ENCODE assay signal across 8 cellular contexts in the genomic region with DNA sequence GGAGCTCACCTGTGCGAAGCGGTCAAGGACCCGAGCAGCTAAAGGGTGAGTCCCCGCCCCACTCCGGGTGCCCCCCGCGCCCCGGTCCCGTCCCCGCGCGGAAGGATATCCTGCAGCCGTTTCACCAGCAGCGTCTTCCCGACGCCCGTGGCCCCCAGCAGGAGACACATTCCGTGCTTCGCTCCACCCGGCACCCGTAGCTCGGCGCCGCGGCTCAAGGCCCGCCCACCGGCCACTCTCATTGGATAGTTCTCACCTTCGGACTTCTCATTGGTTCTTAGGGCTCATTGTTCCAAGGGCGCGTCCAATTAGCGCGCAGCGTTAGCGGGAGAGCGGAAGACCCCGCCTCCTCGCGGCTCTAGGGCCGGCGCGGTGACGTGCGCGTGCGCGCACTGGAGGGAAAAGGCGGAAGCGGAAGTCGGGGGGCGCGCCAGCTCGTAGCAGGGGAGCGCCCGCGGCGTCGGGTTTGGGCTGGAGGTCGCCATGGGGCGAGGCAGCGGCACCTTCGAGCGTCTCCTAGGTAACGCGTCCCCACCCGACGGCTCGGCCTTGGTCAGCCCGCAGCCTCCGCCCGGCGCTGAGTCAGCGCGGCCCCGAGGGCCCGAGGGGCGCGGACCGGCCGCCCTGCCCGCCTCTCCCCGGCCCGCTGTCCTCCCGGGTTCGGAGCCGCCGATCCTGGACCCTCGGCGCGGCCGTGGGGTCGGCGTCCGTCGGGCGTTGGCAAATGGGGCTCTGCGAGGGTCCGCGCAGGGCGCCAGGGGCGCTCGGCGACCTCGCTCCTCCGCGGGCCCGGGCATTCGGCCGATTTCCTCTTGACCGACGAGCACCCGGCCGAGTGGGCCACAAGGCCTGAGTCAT. TPM values are rescaled to one million over a fixed set of nuclear protein-coding genes. Genes with fewer than 3 reads are reported as not detected.
DNase-seq lines count a peak whose midpoint lies in the region; ATAC-seq, FAIRE-seq and TF ChIP-seq lines count a peak whose summit lies in the region.

Gene ARL16, minus strand, starts transcription at position 214 of the 858 bp plus-strand sequence. Its CDS starts 44 bp downstream, at position 170.
A gene with protein sequence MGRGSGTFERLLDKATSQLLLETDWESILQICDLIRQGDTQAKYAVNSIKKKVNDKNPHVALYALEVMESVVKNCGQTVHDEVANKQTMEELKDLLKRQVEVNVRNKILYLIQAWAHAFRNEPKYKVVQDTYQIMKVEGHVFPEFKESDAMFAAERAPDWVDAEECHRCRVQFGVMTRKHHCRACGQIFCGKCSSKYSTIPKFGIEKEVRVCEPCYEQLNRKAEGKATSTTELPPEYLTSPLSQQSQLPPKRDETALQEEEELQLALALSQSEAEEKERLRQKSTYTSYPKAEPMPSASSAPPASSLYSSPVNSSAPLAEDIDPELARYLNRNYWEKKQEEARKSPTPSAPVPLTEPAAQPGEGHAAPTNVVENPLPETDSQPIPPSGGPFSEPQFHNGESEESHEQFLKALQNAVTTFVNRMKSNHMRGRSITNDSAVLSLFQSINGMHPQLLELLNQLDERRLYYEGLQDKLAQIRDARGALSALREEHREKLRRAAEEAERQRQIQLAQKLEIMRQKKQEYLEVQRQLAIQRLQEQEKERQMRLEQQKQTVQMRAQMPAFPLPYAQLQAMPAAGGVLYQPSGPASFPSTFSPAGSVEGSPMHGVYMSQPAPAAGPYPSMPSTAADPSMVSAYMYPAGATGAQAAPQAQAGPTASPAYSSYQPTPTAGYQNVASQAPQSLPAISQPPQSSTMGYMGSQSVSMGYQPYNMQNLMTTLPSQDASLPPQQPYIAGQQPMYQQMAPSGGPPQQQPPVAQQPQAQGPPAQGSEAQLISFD (plus strand): TSS at position 428 of the 858 bp plus-strand sequence. CDS start 56 bp downstream, at position 484.

- H3K27ac ChIP-seq in OCI-LY7 (ENCODE audit: low read depth, low read length, poor library complexity, severe bottlenecking) = peak within 1 kb of the TSS; percentile 41

- H3K9me3 Mint-ChIP-seq in endothelial cell (ENCODE audit: unreplicated experiment) (no peaks in the 10 kb centered on the region), mesothelial cell of epicardium (no peaks in the 10 kb centered on the region)

- H3K9me2 ChIP-seq in OCI-LY7 (ENCODE audit: insufficient read depth, low read length) = no peaks in the 10 kb centered on the region

- peak within 1 kb of the TSS; percentile 93 for H3K4me2 ChIP-seq in OCI-LY7 (ENCODE audit: low read length)

- peaks cover 23% of the 10 kb centered on the region for H3K4me1 ChIP-seq in OCI-LY7 (ENCODE audit: insufficient read depth, low read length, poor library complexity, severe bottlenecking)

- no peak for TF ChIP-seq CTCF in D721Med (IDR thresholded peaks at IDR 0.05; ENCODE audit: insufficient read depth, missing control alignments)
- no peak for TF ChIP-seq CTCF in OCI-LY7 (conservative IDR thresholded peaks at IDR 0.05; ENCODE audit: low read length)
- TF ChIP-seq CTCF in endothelial cell (IDR thresholded peaks at IDR 0.05; ENCODE audit: unreplicated experiment) = no peak
- no peak for TF ChIP-seq CTCF in mesothelial cell of epicardium (IDR thresholded peaks at IDR 0.05; ENCODE audit: unreplicated experiment)

- ATAC-seq in GM21526 (IDR thresholded peaks at IDR 0.05; ENCODE audit: low FRiP score, unreplicated experiment) = peak; percentile 86

- H3K79me2 ChIP-seq in OCI-LY7 (ENCODE audit: insufficient read depth, low read depth, low read length) = peaks cover 43% of the 10 kb centered on the region

- DNase-seq in D721Med (ENCODE audit: insufficient read length, low spot score) (peak; percentile 100), HuH-7.5 (ENCODE audit: low spot score) (peak; percentile 99), OCI-LY7 (ENCODE audit: low spot score) (peak; percentile 100), activated T-cell treated with anti-CD3 and anti-CD28 coated beads for 1 hour (ENCODE audit: low read depth) (peak; percentile 96), endothelial cell (ENCODE audit: low spot score) (peak; percentile 98), mesothelial cell of epicardium (ENCODE audit: low spot score in 2 of 2, unreplicated experiment in 2 of 2) (peak; percentile 96 to 99)
- peak; percentile 96 to 97 for DNase-seq in stimulated activated CD8-positive, alpha-beta memory T cell treated with anti-CD3 and anti-CD28 coated beads, Interleukin-15, amount 100 ng/mL, for 48 hours (ENCODE audit: low read depth in 2 of 2)

- H3K27ac Mint-ChIP-seq in endothelial cell (ENCODE audit: unreplicated experiment) = peak within 1 kb of the TSS; percentile 94
- peak within 1 kb of the TSS; percentile 98 for H3K27ac Mint-ChIP-seq in mesothelial cell of epicardium

- no peaks in the 10 kb centered on the region for H3K9me3 ChIP-seq in OCI-LY7 (ENCODE audit: low read length)

- H3K36me3 ChIP-seq in OCI-LY7 (ENCODE audit: insufficient read depth, low read length) = peaks cover 44% of the 10 kb centered on the region

- H3K36me3 Mint-ChIP-seq in endothelial cell (ENCODE audit: low read depth, unreplicated experiment) (peaks cover 22% of the 10 kb centered on the region), mesothelial cell of epicardium (peaks cover 6% of the 10 kb centered on the region)

- intact Hi-C loops in OCI-LY7 (cut with micrococcal nuclease; ENCODE audit: unreplicated experiment) = loop anchor here (1.0 to 5.0 kb wide), 4 partner anchors 17 to 413 kb away; partner anchors contain the start of genes FASN and MRPL12

- peaks cover 5% of the 10 kb centered on the region; the same call in 1 of the 2 replicates for H4K20me1 ChIP-seq in OCI-LY7 (ENCODE audit: insufficient read depth, low read length)

- no TSS peak for BruUV-seq in OCI-LY7 (replicated peaks; lab: Mats Ljungman, UMichigan)

- H3K4me3 ChIP-seq in OCI-LY7 (ENCODE audit: low read depth, low read length, poor library complexity, severe bottlenecking) = peak within 1 kb of the TSS; percentile 78

- H3K27me3 Mint-ChIP-seq in endothelial cell (ENCODE audit: unreplicated experiment) (peaks cover 12% of the 10 kb centered on the region), mesothelial cell of epicardium (ENCODE audit: low read depth) (no peaks in the 10 kb centered on the region)

- POLR2A ChIA-PET in OCI-LY7 (lab: Charles Lee) = interaction anchor here (0.6 to 1.7 kb wide), 5 partner anchors 15 to 165 kb away, joined by 3 to 12 read pairs (median 6); partner anchors contain the start of genes CCDC137, MRPL12 and OXLD1

- no peak for FAIRE-seq in D721Med (lab: Jason Lieb, UNC)

- H3K4me3 Mint-ChIP-seq in endothelial cell (ENCODE audit: unreplicated experiment) = peak within 1 kb of the TSS; percentile 98
- peak within 1 kb of the TSS; percentile 95 for H3K4me3 Mint-ChIP-seq in mesothelial cell of epicardium

- H2AFZ ChIP-seq in OCI-LY7 (ENCODE audit: low read length) = peak within 1 kb of the TSS; percentile 24; the same call in 1 of the 2 replicates

- H3K4me1 Mint-ChIP-seq in endothelial cell (ENCODE audit: unreplicated experiment) = peaks cover 21% of the 10 kb centered on the region
- H3K4me1 Mint-ChIP-seq in mesothelial cell of epicardium = peaks cover 23% of the 10 kb centered on the region

- CTCF ChIA-PET in OCI-LY7 (lab: Charles Lee; ENCODE audit: unreplicated experiment) = interaction anchor here (0.6 to 0.7 kb wide), 2 partner anchors 8 to 51 kb away, joined by 3 to 4 read pairs; no protein-coding TSS in a partner anchor

RNA-seq across cellular contexts. Expression of gene ARL16, which starts in this region (rescaled TPM):
- 86.1 and 86.4 TPM in 2 replicates for total RNA-seq in OCI-LY7 (2014; rRNA removed; shearing (Covaris generic))
- total RNA-seq in OCI-LY7 (2022) = 49.8 and 52.2 TPM in 2 replicates
- 54.0 TPM for total RNA-seq in endothelial cell (ENCODE audit: unreplicated experiment)
- 42.8 to 44.7 TPM (median 44.5 TPM) in 3 replicates for total RNA-seq in mesothelial cell of epicardium

RNA-seq across cellular contexts. Expression of the second gene that starts in this region (rescaled TPM):
- total RNA-seq in OCI-LY7 (2014; rRNA removed; shearing (Covaris generic)) = 120 and 162 TPM in 2 replicates
- total RNA-seq in OCI-LY7 (2022) (175 and 219 TPM in 2 replicates), endothelial cell (ENCODE audit: unreplicated experiment) (142 TPM), mesothelial cell of epicardium (114 to 122 TPM (median 119 TPM) in 3 replicates)

Comparison
In these comparisons a context has a peak if more than half of its experiments do, and no peak if none do; other contexts are left out.
1. Peak in every context shown above with its lines: DNase-seq, ATAC-seq, H3K4me3 ChIP-seq and H3K27ac ChIP-seq.